In the genomic region with DNA sequence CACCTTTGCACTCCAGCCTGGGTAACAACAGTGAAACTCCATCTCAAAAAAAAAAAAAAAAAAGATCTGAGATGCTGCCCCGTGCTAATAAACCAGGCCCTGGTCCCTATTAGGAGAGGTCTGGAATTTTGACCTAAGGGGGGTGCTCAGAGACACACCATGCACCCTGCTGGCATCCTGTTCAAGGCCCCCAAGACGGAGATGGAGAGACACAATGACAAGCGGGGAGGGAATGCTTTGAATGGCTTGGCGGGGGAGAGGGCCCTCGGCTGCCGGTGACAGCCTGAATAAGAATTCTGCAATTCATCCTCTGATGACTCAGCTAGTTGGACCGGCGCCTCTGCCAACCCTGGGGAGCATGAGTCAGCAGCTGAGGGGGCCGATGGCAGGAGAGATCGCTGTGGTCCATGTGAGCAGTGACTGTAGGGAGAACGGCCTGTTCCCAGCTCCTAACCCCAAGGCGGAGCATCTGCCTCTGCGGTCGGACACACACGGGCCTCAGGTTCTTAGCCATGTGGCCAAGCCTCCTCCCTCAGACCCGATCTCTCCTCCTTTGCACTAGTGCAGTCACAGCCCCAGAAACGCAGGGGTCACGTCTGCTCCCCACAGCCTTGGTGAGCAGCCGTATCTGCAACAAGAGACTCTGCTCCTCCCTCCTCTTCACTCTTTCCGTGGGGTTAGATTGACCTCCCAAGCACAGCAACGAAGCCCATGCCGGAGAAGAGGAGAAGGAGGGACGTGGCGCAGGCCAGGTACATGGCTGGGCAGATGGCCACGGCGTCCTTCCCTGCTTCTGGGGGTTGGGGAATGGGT, we compare ENCODE assay signal across 8 cellular contexts. TPM values are rescaled to one million over a fixed set of nuclear protein-coding genes. Genes with fewer than 3 reads are reported as not detected.
DNase-seq lines count a peak whose midpoint lies in the region; ATAC-seq lines count a peak whose summit lies in the region.

No MANE protein-coding gene starts in this region.

- 21 to 23% methylated on average over 26 of the region's 26 CpGs for WGBS in esophagus, 2 donors

- H3K4me1 ChIP-seq in esophagus (ENCODE audit: control insufficient read depth in 2 of 2, insufficient read depth in 2 of 2, low read length in 1 of 2) = peaks cover 3 to 4% of the 10 kb centered on the region in 2 donors

- ATAC-seq in GM18868 (IDR thresholded peaks at IDR 0.05; ENCODE audit: unreplicated experiment) (no peak), HG03097 (IDR thresholded peaks at IDR 0.05; ENCODE audit: low FRiP score, unreplicated experiment) (no peak)

- peak overlapping the region; percentile 70 to 81 for H3K27ac ChIP-seq in esophagus (ENCODE audit: low read depth in 2 of 2, low read length in 1 of 2)

- DNase-seq in GDM1 (lab: John Stamatoyannopoulos, UW) (peak; percentile 88), NCI-H2196 treated with DMSO at 0.1 percent for 48 hours (lab: John Stamatoyannopoulos, UW; ENCODE audit: unreplicated experiment) (peak; percentile 34), middle frontal gyrus (ENCODE audit: extremely low spot score, low spot score) (peak; percentile 79)
- peak; percentile 74 for DNase-seq in activated CD8-positive, alpha-beta memory T cell treated with anti-CD3 and anti-CD28 coated beads for 24 hours
- peak; percentile 39 for DNase-seq in stimulated activated CD8-positive, alpha-beta memory T cell treated with anti-CD3 and anti-CD28 coated beads, Interleukin-7, amount 100 ng/mL, for 24 hours (ENCODE audit: low read depth)

- H3K27me3 ChIP-seq in esophagus (ENCODE audit: control insufficient read depth in 1 of 2, insufficient read depth in 2 of 2, low read length in 2 of 2) = no peaks in the 10 kb centered on the region

- peaks cover 0 to 3% of the 10 kb centered on the region in 2 donors for H3K36me3 ChIP-seq in esophagus (ENCODE audit: control insufficient read depth in 2 of 2, insufficient read depth in 2 of 2, low read length in 1 of 2)

- H3K9me3 ChIP-seq in esophagus (ENCODE audit: control insufficient read depth in 2 of 2, insufficient read depth in 1 of 2, low read depth in 1 of 2, low read length in 1 of 2) = no peaks in the 10 kb centered on the region

- H3K4me3 ChIP-seq in esophagus (ENCODE audit: low read depth in 1 of 2, low read length in 2 of 2) = no peak overlapping the region

RNA-seq across cellular contexts. Expression of a gene that starts 14.9 kb away (rescaled TPM):
- polyA plus RNA-seq in esophagus = 10 to 100 TPM in 1 of 2 donors, 1 to 10 TPM in 1; 6.2 to 13.5 TPM

RNA-seq across cellular contexts. Expression of a gene that starts 26.7 kb away (rescaled TPM):
- polyA plus RNA-seq in esophagus = 1 to 10 TPM in 1 of 2 donors, under 1 TPM in 1; 0.88 to 1.3 TPM

RNA-seq across cellular contexts. Expression of a gene that starts 54.1 kb away (rescaled TPM):
- 10 to 100 TPM; 40.2 to 43.3 TPM for polyA plus RNA-seq in esophagus

Comparison
In these comparisons a context has a peak if more than half of its experiments do, and no peak if none do; other contexts are left out.
1. DNase-seq: peak in every context shown above with its lines; median percentile 88 in GDM1; 79 in middle frontal gyrus; 74 in activated CD8-positive, alpha-beta memory T cell treated with anti-CD3 and anti-CD28 coated beads for 24 hours; 39 in stimulated activated CD8-positive, alpha-beta memory T cell treated with anti-CD3 and anti-CD28 coated beads, Interleukin-7, amount 100 ng/mL, for 24 hours; 34 in NCI-H2196 treated with DMSO at 0.1 percent for 48 hours.